16 cellular contexts compared by ENCODE assay signal in genomic region chr22:45544588-45545170, GRCh38. TPM values are rescaled to one million over a fixed set of nuclear protein-coding genes. Genes with fewer than 3 reads are reported as not detected.
DNase-seq lines count a peak whose midpoint lies in the region; TF ChIP-seq lines count a peak whose summit lies in the region.
"Had no signal": no experiment of that assay in that cellular context is flagged by ENCODE, and none has a peak within 500 bp of the region (broad histone marks: within the 10 kb centered on the region; RNA-seq: fewer than 3 reads in every experiment).

No MANE protein-coding gene starts in this region.

- DNase-seq in H4 (ENCODE audit: low spot score) (peak; percentile 81), ascending aorta (ENCODE audit: low spot score in 2 of 2) (peak in 1 of 2 donors; percentile 75), fibroblast of pulmonary artery (ENCODE audit: low read depth) (peak; percentile 70), suprapubic skin (ENCODE audit: low spot score in 2 of 2) (no peak), NCI-H748 (lab: John Stamatoyannopoulos, UW; ENCODE audit: unreplicated experiment) (no peak), NCI-H2081 (lab: John Stamatoyannopoulos, UW) (no peak), NCI-H82 (lab: John Stamatoyannopoulos, UW) (no peak)
- DNase-seq: activated CD8-positive, alpha-beta T cell treated with anti-CD3 and anti-CD28 coated beads, Interleukin-2, amount 10 ng/mL, durations not matched to agents 7 days and 5 days; colonic mucosa; DMS153; NCI-H187; NCI-H524; stimulated activated CD4-positive, alpha-beta T cell treated with anti-CD3 and anti-CD28 coated beads, Interleukin-12 subunit alpha, Interleukin-12 subunit beta, amount 100 ng/mL, for 4 hours had no signal

- WGBS in suprapubic skin, result 73% methylated on average over 12 of the region's 12 CpGs

- no peak for TF ChIP-seq EP300 in suprapubic skin (IDR thresholded peaks at IDR 0.05)

- TF ChIP-seq POLR2A in suprapubic skin (IDR thresholded peaks at IDR 0.05), result no peak

- H3K4me1 ChIP-seq in ascending aorta (peaks cover 9 to 28% of the 10 kb centered on the region in 2 donors), suprapubic skin (peaks cover 27% of the 10 kb centered on the region)
- H3K4me1 ChIP-seq: colonic mucosa had no signal

- peak overlapping the region; percentile 65 to 66 for H3K27ac ChIP-seq in ascending aorta
- H3K27ac ChIP-seq in suprapubic skin, result peak overlapping the region; percentile 19
- H3K27ac ChIP-seq: BLaER1, colonic mucosa, hepatocyte, PC-9 had no signal

- TF ChIP-seq CTCF in ascending aorta (IDR thresholded peaks at IDR 0.05) (no peak), fibroblast of pulmonary artery (IDR thresholded peaks at IDR 0.05; ENCODE audit: low read length, missing control alignments) (no peak), suprapubic skin (IDR thresholded peaks at IDR 0.05) (no peak)

- no peaks in the 10 kb centered on the region for H3K9me3 ChIP-seq in ascending aorta
- no peaks in the 10 kb centered on the region for H3K9me3 ChIP-seq in suprapubic skin
- H3K9me3 ChIP-seq: BLaER1, colonic mucosa had no signal

- H3K36me3 ChIP-seq in ascending aorta, result peaks cover 16 to 21% of the 10 kb centered on the region in 2 donors
- H3K36me3 ChIP-seq in suprapubic skin, result peaks cover 58% of the 10 kb centered on the region
- H3K36me3 ChIP-seq: colonic mucosa had no signal

- intact Hi-C loops in ascending aorta (cut with DNase I), result no loop called here

- no peaks in the 10 kb centered on the region for H3K27me3 ChIP-seq in ascending aorta
- no peaks in the 10 kb centered on the region for H3K27me3 ChIP-seq in suprapubic skin
- H3K27me3 ChIP-seq: BLaER1, colonic mucosa, hepatocyte had no signal

- H3K4me3 ChIP-seq in ascending aorta (no peak overlapping the region), fibroblast of pulmonary artery (replicated peaks; ENCODE audit: low read depth, low read length) (no peak overlapping the region), suprapubic skin (no peak overlapping the region)
- H3K4me3 ChIP-seq: BLaER1, colonic mucosa, hepatocyte, PC-9 had no signal

RNA-seq across cellular contexts. Expression of gene FBLN1, which starts 42.0 kb away (rescaled TPM):
- total RNA-seq in H4 (2014; rRNA removed; shearing (Covaris generic)), result 0.37 and 1.0 TPM in 2 replicates
- total RNA-seq in ascending aorta, result 580 TPM
- 100 to 1,000 TPM; 111 to 174 (median 139) TPM for total RNA-seq in suprapubic skin
- total RNA-seq: activated CD8-positive, alpha-beta T cell treated with anti-CD3 and anti-CD28 coated beads, Interleukin-2, amount 10 ng/mL, durations not matched to agents 7 days and 5 days had no signal

Comparison
In these comparisons a context has a peak if more than half of its experiments do, and no peak if none do; other contexts are left out.
1. DNase-seq: peak in H4 (single experiment) and fibroblast of pulmonary artery (single experiment); none in suprapubic skin (0 of 2), NCI-H748 (single experiment), NCI-H2081 (0 of 2) and NCI-H82 (single experiment).
2. RNA of gene FBLN1, which starts 42.0 kb away (total RNA-seq): 580 TPM in ascending aorta (single experiment) and 111 to 174 TPM in suprapubic skin; 0.37 to 1.0 TPM in H4; every median in the first group is over 10 times any median in the second.